In genomic region chr6:72411872-72412708, GRCh38 we compare ENCODE assay signal across 9 cellular contexts.
DNase-seq lines count a peak whose midpoint lies in the region; ATAC-seq and TF ChIP-seq lines count a peak whose summit lies in the region.
"Had no signal": no experiment of that assay in that cellular context is flagged by ENCODE, and none has a peak within 500 bp of the region (broad histone marks: within the 10 kb centered on the region; RNA-seq: fewer than 3 reads in every experiment).

No MANE protein-coding gene starts in this region.

- H3K4me3 Mint-ChIP-seq in CD14-positive monocyte: no peak overlapping the region
- H3K4me3 Mint-ChIP-seq in chondrocyte (ENCODE audit: unreplicated experiment): no peak overlapping the region
- H3K4me3 Mint-ChIP-seq: activated naive CD4-positive, alpha-beta T cell treated with anti-CD3 and anti-CD28 coated beads, Interleukin-2, amount 50 U/mL, for 24 hours had no signal

- peak; percentile 76 for DNase-seq in CD14-positive monocyte (ENCODE audit: low spot score)
- peak; percentile 44 for DNase-seq in GM19240 (ENCODE audit: insufficient read length, low spot score)
- peak; percentile 74 to 82 for DNase-seq in NCI-H446 (lab: John Stamatoyannopoulos, UW)
- peak; percentile 67 for DNase-seq in activated CD4-positive, alpha-beta T cell treated with anti-CD3 and anti-CD28 coated beads for 1 hour
- no peak for DNase-seq in chondrocyte (ENCODE audit: low spot score)
- DNase-seq in left lobe of liver (ENCODE audit: low spot score): peak; percentile 79
- DNase-seq in stimulated activated CD4-positive, alpha-beta T cell treated with anti-CD3 and anti-CD28 coated beads, Interleukin-4, amount 100 ng/mL, for 48 hours (ENCODE audit: low read depth in 2 of 2): peak; percentile 36 to 57

- peak; percentile 100 for TF ChIP-seq CTCF in CD14-positive monocyte (IDR thresholded peaks at IDR 0.05)
- peak; percentile 100 for TF ChIP-seq CTCF in chondrocyte (IDR thresholded peaks at IDR 0.05)

- H3K27ac Mint-ChIP-seq in CD14-positive monocyte: no peak overlapping the region
- no peak overlapping the region for H3K27ac Mint-ChIP-seq in chondrocyte (ENCODE audit: unreplicated experiment)
- H3K27ac Mint-ChIP-seq: activated naive CD4-positive, alpha-beta T cell treated with anti-CD3 and anti-CD28 coated beads, Interleukin-2, amount 50 U/mL, for 24 hours had no signal

- ATAC-seq in HG03432 (IDR thresholded peaks at IDR 0.05; ENCODE audit: unreplicated experiment) (peak; percentile 76), left lobe of liver (peak; percentile 99)

- H3K9me3 Mint-ChIP-seq in CD14-positive monocyte (no peaks in the 10 kb centered on the region), chondrocyte (ENCODE audit: low read depth) (no peaks in the 10 kb centered on the region)
- H3K9me3 Mint-ChIP-seq: activated naive CD4-positive, alpha-beta T cell treated with anti-CD3 and anti-CD28 coated beads, Interleukin-2, amount 50 U/mL, for 24 hours had no signal

- no peaks in the 10 kb centered on the region for H3K4me1 Mint-ChIP-seq in CD14-positive monocyte
- H3K4me1 Mint-ChIP-seq in chondrocyte (ENCODE audit: low read depth): peaks cover 7% of the 10 kb centered on the region
- H3K4me1 Mint-ChIP-seq: activated naive CD4-positive, alpha-beta T cell treated with anti-CD3 and anti-CD28 coated beads, Interleukin-2, amount 50 U/mL, for 24 hours had no signal

- H3K27me3 Mint-ChIP-seq in CD14-positive monocyte (ENCODE audit: low read depth in 3 of 3): peaks cover 0 to 6% (median 3%) of the 10 kb centered on the region in 3 donors
- peaks cover 10% of the 10 kb centered on the region for H3K27me3 Mint-ChIP-seq in chondrocyte (ENCODE audit: low read depth)
- H3K27me3 Mint-ChIP-seq: activated naive CD4-positive, alpha-beta T cell treated with anti-CD3 and anti-CD28 coated beads, Interleukin-2, amount 50 U/mL, for 24 hours had no signal

- intact Hi-C loops in CD14-positive monocyte (cut with micrococcal nuclease): loop anchor here (2.0 to 10.0 kb wide), 3 partner anchors 173 to 720 kb away; no protein-coding TSS in a partner anchor

- H3K36me3 Mint-ChIP-seq in CD14-positive monocyte: no peaks in the 10 kb centered on the region
- H3K36me3 Mint-ChIP-seq in chondrocyte (ENCODE audit: low read depth): no peaks in the 10 kb centered on the region
- H3K36me3 Mint-ChIP-seq: activated naive CD4-positive, alpha-beta T cell treated with anti-CD3 and anti-CD28 coated beads, Interleukin-2, amount 50 U/mL, for 24 hours had no signal
